Comparison of ENCODE assay signal across 9 cellular contexts in the genomic region with DNA sequence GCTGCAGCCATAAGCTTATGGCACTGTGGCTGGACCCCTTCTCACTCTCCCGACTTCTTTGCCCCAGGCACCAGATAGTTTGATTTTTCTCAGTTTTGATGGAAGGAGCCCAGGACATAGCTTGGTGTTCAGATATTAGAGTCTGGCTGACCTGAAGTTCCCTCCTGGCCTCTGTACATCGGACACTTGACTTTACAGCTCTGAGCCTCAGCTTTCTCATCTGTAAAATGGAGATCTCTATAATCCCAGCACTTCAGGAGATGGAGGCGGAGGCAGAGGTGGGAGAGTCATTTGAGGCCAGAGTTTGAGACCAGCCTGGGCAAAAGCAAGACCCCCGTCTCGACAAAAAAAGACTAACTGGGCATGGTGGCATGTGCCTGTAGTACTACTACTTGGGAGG. TPM values are rescaled to one million over a fixed set of nuclear protein-coding genes. Genes with fewer than 3 reads are reported as not detected.
DNase-seq lines count a peak whose midpoint lies in the region; ATAC-seq and TF ChIP-seq lines count a peak whose summit lies in the region.
"Had no signal": no experiment of that assay in that cellular context is flagged by ENCODE, and none has a peak within 500 bp of the region (broad histone marks: within the 10 kb centered on the region; RNA-seq: fewer than 3 reads in every experiment).

No MANE protein-coding gene starts in this region.

- POLR2A ChIA-PET in CD4-positive, alpha-beta T cell (lab: Charles Lee): interaction anchor here (0.8 to 2.7 kb wide), 5 partner anchors 10 to 125 kb away, joined by 4 to 9 read pairs (median 4); a partner anchor contains a TSS

- H3K27ac Mint-ChIP-seq in CD4-positive, alpha-beta T cell: peak overlapping the region; percentile 28
- H3K27ac Mint-ChIP-seq in endothelial cell (ENCODE audit: unreplicated experiment): no peak overlapping the region

- CTCF ChIA-PET in CD4-positive, alpha-beta T cell (lab: Charles Lee): interaction anchor here (0.7 kb wide), 1 partner anchor 441 kb away, joined by 3 read pairs; no protein-coding TSS in a partner anchor

- peak overlapping the region; percentile 80 for H3K4me3 ChIP-seq in NT2/D1 (ENCODE audit: insufficient read length, low read depth)
- H3K4me3 ChIP-seq in neutrophil (ENCODE audit: low read depth in 1 of 2, low read length in 1 of 2): peak overlapping the region; percentile 83 to 94

- no peak for DNase-seq in CD4-positive, alpha-beta T cell
- no peak for DNase-seq in NT2/D1 (ENCODE audit: low read depth, low spot score)
- no peak for DNase-seq in endothelial cell (ENCODE audit: low spot score)
- DNase-seq in A172 (ENCODE audit: low spot score): no peak
- no peak for DNase-seq in NCI-H1092 (lab: John Stamatoyannopoulos, UW)
- DNase-seq: NCI-H510A had no signal

- H3K4me1 ChIP-seq in NT2/D1 (ENCODE audit: insufficient read depth, insufficient read length) (no peaks in the 10 kb centered on the region), neutrophil (ENCODE audit: control insufficient read depth in 1 of 2, insufficient read depth in 1 of 2, low read depth in 1 of 2, low read length in 1 of 2) (peaks cover 14 to 20% of the 10 kb centered on the region in 2 experiments)

- H3K9ac ChIP-seq in NT2/D1 (ENCODE audit: insufficient read length, low read depth): peak overlapping the region; percentile 85

- peaks cover 4% of the 10 kb centered on the region for H3K36me3 ChIP-seq in NT2/D1 (ENCODE audit: insufficient read depth, insufficient read length, low read length)
- no peaks in the 10 kb centered on the region for H3K36me3 ChIP-seq in neutrophil

- peak overlapping the region; percentile 83 for H3K4me3 Mint-ChIP-seq in CD4-positive, alpha-beta T cell
- H3K4me3 Mint-ChIP-seq in endothelial cell (ENCODE audit: unreplicated experiment): peak overlapping the region; percentile 57

- intact Hi-C loops in CD4-positive, alpha-beta T cell (cut with DNase I, micrococcal nuclease): loop anchor here in 1 of 2 experiments (1.0 to 5.0 kb wide), 4 partner anchors 26 to 785 kb away; a partner anchor contains a TSS

- peaks cover 14% of the 10 kb centered on the region for H3K36me3 Mint-ChIP-seq in CD4-positive, alpha-beta T cell (ENCODE audit: low read depth)
- H3K36me3 Mint-ChIP-seq in endothelial cell (ENCODE audit: low read depth, unreplicated experiment): peaks cover 4% of the 10 kb centered on the region

- H3K4me1 Mint-ChIP-seq in CD4-positive, alpha-beta T cell (ENCODE audit: low read depth): peaks cover 13% of the 10 kb centered on the region
- H3K4me1 Mint-ChIP-seq in endothelial cell (ENCODE audit: unreplicated experiment): no peaks in the 10 kb centered on the region

- no peaks in the 10 kb centered on the region for H3K27me3 Mint-ChIP-seq in CD4-positive, alpha-beta T cell
- H3K27me3 Mint-ChIP-seq in endothelial cell (ENCODE audit: unreplicated experiment): peaks cover 8% of the 10 kb centered on the region

- no peak for TF ChIP-seq CTCF in CD4-positive, alpha-beta T cell (IDR thresholded peaks at IDR 0.05)
- no peak for TF ChIP-seq CTCF in endothelial cell (IDR thresholded peaks at IDR 0.05; ENCODE audit: unreplicated experiment)
- TF ChIP-seq CTCF in neutrophil (IDR thresholded peaks at IDR 0.05): no peak

- ATAC-seq in CD4-positive, alpha-beta T cell (ENCODE audit: poor library complexity): no peak
- no peak for ATAC-seq in HG02981 (IDR thresholded peaks at IDR 0.05; ENCODE audit: unreplicated experiment)
- ATAC-seq in HG02678 (IDR thresholded peaks at IDR 0.05; ENCODE audit: unreplicated experiment): no peak

- H3K27me3 ChIP-seq in CD4-positive, alpha-beta T cell (ENCODE audit: control insufficient read depth, insufficient read depth, low read length): no peaks in the 10 kb centered on the region
- peaks cover 5% of the 10 kb centered on the region for H3K27me3 ChIP-seq in NT2/D1 (ENCODE audit: insufficient read depth, insufficient read length)
- H3K27me3 ChIP-seq in neutrophil: no peaks in the 10 kb centered on the region

- H3K27ac ChIP-seq in CD4-positive, alpha-beta T cell (ENCODE audit: low read depth, low read length): no peak overlapping the region
- H3K27ac ChIP-seq in neutrophil: peak overlapping the region; percentile 49

- H3K9me3 Mint-ChIP-seq in CD4-positive, alpha-beta T cell: no peaks in the 10 kb centered on the region
- H3K9me3 Mint-ChIP-seq in endothelial cell (ENCODE audit: unreplicated experiment): no peaks in the 10 kb centered on the region

- no peaks in the 10 kb centered on the region for H3K9me3 ChIP-seq in CD4-positive, alpha-beta T cell (ENCODE audit: control insufficient read depth, low read length)
- H3K9me3 ChIP-seq in NT2/D1 (ENCODE audit: insufficient read depth, low read length): peaks cover 6% of the 10 kb centered on the region; the same call in 1 of the 2 replicates
- no peaks in the 10 kb centered on the region for H3K9me3 ChIP-seq in neutrophil

RNA-seq across cellular contexts. Expression of a gene that starts 0.9 kb away (rescaled TPM):
- 10 to 100 TPM; 16.4 to 16.9 TPM for total RNA-seq in CD4-positive, alpha-beta T cell
- total RNA-seq in endothelial cell (ENCODE audit: unreplicated experiment): 17.1 TPM
- 29.7 and 30.8 TPM in 2 replicates for total RNA-seq in A172 (2014; rRNA removed; shearing (Covaris generic))

RNA-seq across cellular contexts. Expression of a gene that starts 1.0 kb away (rescaled TPM):
- total RNA-seq in CD4-positive, alpha-beta T cell: 1 to 10 TPM; 1.1 to 1.3 TPM
- total RNA-seq in endothelial cell (ENCODE audit: unreplicated experiment): 3.4 TPM
- total RNA-seq in A172 (2014; rRNA removed; shearing (Covaris generic)): 0.48 and 3.0 TPM in 2 replicates

RNA-seq across cellular contexts. Expression of a gene that starts 30.0 kb away (rescaled TPM):
- total RNA-seq in CD4-positive, alpha-beta T cell: under 1 TPM in 1 of 2 experiments, not detected in 1; 0.87 TPM
- total RNA-seq in endothelial cell (ENCODE audit: unreplicated experiment): 0.69 TPM
- not detected in 2 replicates for total RNA-seq in A172 (2014; rRNA removed; shearing (Covaris generic))

RNA-seq across cellular contexts. Expression of a gene that starts 31.3 kb away (rescaled TPM):
- not detected for total RNA-seq in CD4-positive, alpha-beta T cell
- total RNA-seq in endothelial cell (ENCODE audit: unreplicated experiment): not detected
- total RNA-seq in A172 (2014; rRNA removed; shearing (Covaris generic)): 1.1 and 2.7 TPM in 2 replicates

RNA-seq across cellular contexts. Expression of a gene that starts 45.4 kb away (rescaled TPM):
- total RNA-seq in CD4-positive, alpha-beta T cell: 10 to 100 TPM; 84.9 to 85.0 TPM
- 53.0 TPM for total RNA-seq in endothelial cell (ENCODE audit: unreplicated experiment)
- 41.3 and 41.6 TPM in 2 replicates for total RNA-seq in A172 (2014; rRNA removed; shearing (Covaris generic))
